1 cellular context compared by ENCODE assay signal in the genomic region with DNA sequence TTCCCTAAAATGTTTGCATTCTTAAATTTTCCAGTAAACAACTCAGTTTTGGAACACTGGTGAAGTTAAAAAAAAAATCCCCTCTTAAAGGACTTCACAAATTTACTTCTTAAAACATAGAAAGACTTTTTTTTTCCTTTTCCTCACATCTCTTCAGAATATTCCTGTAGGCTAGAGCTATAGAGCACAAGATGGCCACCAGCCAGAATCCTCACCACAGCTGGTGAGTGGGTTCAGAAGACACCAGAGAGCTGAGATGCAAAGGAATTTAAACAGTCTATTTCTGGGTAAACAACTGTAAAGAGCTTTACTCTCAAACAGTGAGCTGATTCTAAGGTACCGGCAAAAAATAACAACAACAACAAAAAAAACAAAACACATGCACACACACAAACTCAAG.
TF ChIP-seq lines count a peak whose summit lies in the region.

No MANE protein-coding gene starts in this region.

TF ChIP-seq in GM23338, 12 proteins besides CTCF, POLR2A, EP300 and RAD21 (continued from another document):
- TF ChIP-seq, protein P1, sequence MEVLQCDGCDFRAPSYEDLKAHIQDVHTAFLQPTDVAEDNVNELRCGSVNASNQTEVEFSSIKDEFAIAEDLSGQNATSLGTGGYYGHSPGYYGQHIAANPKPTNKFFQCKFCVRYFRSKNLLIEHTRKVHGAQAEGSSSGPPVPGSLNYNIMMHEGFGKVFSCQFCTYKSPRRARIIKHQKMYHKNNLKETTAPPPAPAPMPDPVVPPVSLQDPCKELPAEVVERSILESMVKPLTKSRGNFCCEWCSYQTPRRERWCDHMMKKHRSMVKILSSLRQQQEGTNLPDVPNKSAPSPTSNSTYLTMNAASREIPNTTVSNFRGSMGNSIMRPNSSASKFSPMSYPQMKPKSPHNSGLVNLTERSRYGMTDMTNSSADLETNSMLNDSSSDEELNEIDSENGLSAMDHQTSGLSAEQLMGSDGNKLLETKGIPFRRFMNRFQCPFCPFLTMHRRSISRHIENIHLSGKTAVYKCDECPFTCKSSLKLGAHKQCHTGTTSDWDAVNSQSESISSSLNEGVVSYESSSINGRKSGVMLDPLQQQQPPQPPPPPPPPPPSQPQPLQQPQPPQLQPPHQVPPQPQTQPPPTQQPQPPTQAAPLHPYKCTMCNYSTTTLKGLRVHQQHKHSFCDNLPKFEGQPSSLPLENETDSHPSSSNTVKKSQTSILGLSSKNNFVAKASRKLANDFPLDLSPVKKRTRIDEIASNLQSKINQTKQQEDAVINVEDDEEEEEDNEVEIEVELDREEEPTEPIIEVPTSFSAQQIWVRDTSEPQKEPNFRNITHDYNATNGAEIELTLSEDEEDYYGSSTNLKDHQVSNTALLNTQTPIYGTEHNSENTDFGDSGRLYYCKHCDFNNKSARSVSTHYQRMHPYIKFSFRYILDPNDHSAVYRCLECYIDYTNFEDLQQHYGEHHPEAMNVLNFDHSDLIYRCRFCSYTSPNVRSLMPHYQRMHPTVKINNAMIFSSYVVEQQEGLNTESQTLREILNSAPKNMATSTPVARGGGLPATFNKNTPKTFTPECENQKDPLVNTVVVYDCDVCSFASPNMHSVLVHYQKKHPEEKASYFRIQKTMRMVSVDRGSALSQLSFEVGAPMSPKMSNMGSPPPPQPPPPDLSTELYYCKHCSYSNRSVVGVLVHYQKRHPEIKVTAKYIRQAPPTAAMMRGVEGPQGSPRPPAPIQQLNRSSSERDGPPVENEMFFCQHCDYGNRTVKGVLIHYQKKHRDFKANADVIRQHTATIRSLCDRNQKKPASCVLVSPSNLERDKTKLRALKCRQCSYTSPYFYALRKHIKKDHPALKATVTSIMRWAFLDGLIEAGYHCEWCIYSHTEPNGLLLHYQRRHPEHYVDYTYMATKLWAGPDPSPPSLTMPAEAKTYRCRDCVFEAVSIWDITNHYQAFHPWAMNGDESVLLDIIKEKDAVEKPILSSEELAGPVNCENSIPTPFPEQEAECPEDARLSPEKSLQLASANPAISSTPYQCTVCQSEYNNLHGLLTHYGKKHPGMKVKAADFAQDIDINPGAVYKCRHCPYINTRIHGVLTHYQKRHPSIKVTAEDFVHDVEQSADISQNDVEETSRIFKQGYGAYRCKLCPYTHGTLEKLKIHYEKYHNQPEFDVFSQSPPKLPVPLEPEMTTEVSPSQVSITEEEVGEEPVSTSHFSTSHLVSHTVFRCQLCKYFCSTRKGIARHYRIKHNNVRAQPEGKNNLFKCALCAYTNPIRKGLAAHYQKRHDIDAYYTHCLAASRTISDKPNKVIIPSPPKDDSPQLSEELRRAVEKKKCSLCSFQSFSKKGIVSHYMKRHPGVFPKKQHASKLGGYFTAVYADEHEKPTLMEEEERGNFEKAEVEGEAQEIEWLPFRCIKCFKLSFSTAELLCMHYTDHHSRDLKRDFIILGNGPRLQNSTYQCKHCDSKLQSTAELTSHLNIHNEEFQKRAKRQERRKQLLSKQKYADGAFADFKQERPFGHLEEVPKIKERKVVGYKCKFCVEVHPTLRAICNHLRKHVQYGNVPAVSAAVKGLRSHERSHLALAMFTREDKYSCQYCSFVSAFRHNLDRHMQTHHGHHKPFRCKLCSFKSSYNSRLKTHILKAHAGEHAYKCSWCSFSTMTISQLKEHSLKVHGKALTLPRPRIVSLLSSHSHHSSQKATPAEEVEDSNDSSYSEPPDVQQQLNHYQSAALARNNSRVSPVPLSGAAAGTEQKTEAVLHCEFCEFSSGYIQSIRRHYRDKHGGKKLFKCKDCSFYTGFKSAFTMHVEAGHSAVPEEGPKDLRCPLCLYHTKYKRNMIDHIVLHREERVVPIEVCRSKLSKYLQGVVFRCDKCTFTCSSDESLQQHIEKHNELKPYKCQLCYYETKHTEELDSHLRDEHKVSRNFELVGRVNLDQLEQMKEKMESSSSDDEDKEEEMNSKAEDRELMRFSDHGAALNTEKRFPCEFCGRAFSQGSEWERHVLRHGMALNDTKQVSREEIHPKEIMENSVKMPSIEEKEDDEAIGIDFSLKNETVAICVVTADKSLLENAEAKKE (CRISPR knock-in tag; IDR thresholded peaks at IDR 0.05), result no peak
- TF ChIP-seq STAT1 (IDR thresholded peaks at IDR 0.05; ENCODE audit: unreplicated experiment) (no peak), POLR2AphosphoS5 (IDR thresholded peaks at IDR 0.05; ENCODE audit: low read depth) (no peak), JUNB (IDR thresholded peaks at IDR 0.05; ENCODE audit: unreplicated experiment) (no peak), EZH2 (IDR thresholded peaks at IDR 0.05; ENCODE audit: low read depth, unreplicated experiment) (no peak)
- TF ChIP-seq, protein P2, sequence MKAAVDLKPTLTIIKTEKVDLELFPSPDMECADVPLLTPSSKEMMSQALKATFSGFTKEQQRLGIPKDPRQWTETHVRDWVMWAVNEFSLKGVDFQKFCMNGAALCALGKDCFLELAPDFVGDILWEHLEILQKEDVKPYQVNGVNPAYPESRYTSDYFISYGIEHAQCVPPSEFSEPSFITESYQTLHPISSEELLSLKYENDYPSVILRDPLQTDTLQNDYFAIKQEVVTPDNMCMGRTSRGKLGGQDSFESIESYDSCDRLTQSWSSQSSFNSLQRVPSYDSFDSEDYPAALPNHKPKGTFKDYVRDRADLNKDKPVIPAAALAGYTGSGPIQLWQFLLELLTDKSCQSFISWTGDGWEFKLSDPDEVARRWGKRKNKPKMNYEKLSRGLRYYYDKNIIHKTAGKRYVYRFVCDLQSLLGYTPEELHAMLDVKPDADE (IDR thresholded peaks at IDR 0.05), result no peak
